29 cellular contexts compared by ENCODE assay signal in the genomic region with DNA sequence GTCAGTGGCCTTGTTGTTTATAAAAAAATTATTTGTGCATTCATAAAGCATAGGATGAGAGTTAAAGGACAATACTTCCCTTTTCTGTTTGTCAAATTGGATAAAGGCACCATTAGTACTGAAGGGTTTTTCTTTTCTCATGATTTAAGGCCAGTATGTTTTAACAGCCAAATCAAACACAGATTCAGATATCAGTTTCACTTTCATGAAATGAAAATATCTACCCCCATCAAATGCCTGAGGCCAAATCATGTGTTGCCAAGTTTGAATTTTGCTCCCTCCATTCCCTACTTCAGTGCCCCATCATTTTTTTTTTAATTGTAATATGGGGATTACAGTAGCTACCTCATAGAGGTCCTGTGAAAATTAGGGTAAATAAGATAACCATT.
DNase-seq lines count a peak whose midpoint lies in the region; FAIRE-seq and TF ChIP-seq lines count a peak whose summit lies in the region.
"Had no signal": no experiment of that assay in that cellular context is flagged by ENCODE, and none has a peak within 500 bp of the region (broad histone marks: within the 10 kb centered on the region; RNA-seq: fewer than 3 reads in every experiment).

No MANE protein-coding gene starts in this region.

- no peaks in the 10 kb centered on the region for H3F3A ChIP-seq in neural progenitor cell (ENCODE audit: low read depth)

- H3K9ac ChIP-seq in astrocyte (ENCODE audit: low read length) = no peak overlapping the region
- no peak overlapping the region for H3K9ac ChIP-seq in neural progenitor cell

- no peaks in the 10 kb centered on the region for H3K27me3 ChIP-seq in astrocyte (ENCODE audit: insufficient read depth, low read length)
- H3K27me3 ChIP-seq in neural progenitor cell = no peaks in the 10 kb centered on the region

- H3K4me1 ChIP-seq in astrocyte (ENCODE audit: insufficient read depth, low read length) = no peaks in the 10 kb centered on the region
- H3K4me1 ChIP-seq in neural progenitor cell = no peaks in the 10 kb centered on the region
- H3K4me1 ChIP-seq: tibial nerve had no signal

- no peaks in the 10 kb centered on the region for H3K9me3 ChIP-seq in astrocyte (ENCODE audit: insufficient read depth, low read depth, low read length)
- H3K9me3 ChIP-seq in neural progenitor cell (ENCODE audit: low read depth) = no peaks in the 10 kb centered on the region
- H3K9me3 ChIP-seq: tibial nerve had no signal

- H3K4me3 ChIP-seq in astrocyte (ENCODE audit: insufficient read depth, low read depth, low read length) = no peak overlapping the region
- H3K4me3 ChIP-seq in neural progenitor cell = no peak overlapping the region
- H3K4me3 ChIP-seq: coronary artery, GM23338, SK-N-MC, tibial nerve had no signal

- H3K4me1 Mint-ChIP-seq in astrocyte (ENCODE audit: low read depth, unreplicated experiment) (no peaks in the 10 kb centered on the region), neural progenitor cell (no peaks in the 10 kb centered on the region)
- H3K4me1 Mint-ChIP-seq: activated CD8-positive, alpha-beta memory T cell treated with anti-CD3 and anti-CD28 coated beads, Interleukin-2, amount 10 ng/mL, durations not matched to agents 7 days and 5 days; GM23338; immature natural killer cell had no signal

- H3K79me2 ChIP-seq in astrocyte (ENCODE audit: insufficient read depth, low read length) = no peaks in the 10 kb centered on the region
- H3K79me2 ChIP-seq in neural progenitor cell (ENCODE audit: low read depth) = no peaks in the 10 kb centered on the region

- H4K20me1 ChIP-seq in astrocyte (ENCODE audit: insufficient read depth, low read length) (no peaks in the 10 kb centered on the region), neural progenitor cell (ENCODE audit: low read depth) (no peaks in the 10 kb centered on the region)

- peak; percentile 5 for FAIRE-seq in astrocyte (lab: Jason Lieb, UNC)

- H3K27ac Mint-ChIP-seq in astrocyte (ENCODE audit: unreplicated experiment) (no peak overlapping the region), neural progenitor cell (no peak overlapping the region)
- H3K27ac Mint-ChIP-seq: activated CD8-positive, alpha-beta memory T cell treated with anti-CD3 and anti-CD28 coated beads, Interleukin-2, amount 10 ng/mL, durations not matched to agents 7 days and 5 days; GM23338; IgD-negative memory B cell; immature natural killer cell; nephron; T-helper 1 cell treated with Interleukin-12 subunit alpha and Interleukin-12 subunit beta and Interleukin-4 antibody, amounts not matched to agents 30 μg/mL and 1 μg/mL, for 36 hours had no signal

- H3K4me3 Mint-ChIP-seq in astrocyte (ENCODE audit: unreplicated experiment) = no peak overlapping the region
- H3K4me3 Mint-ChIP-seq in neural progenitor cell = no peak overlapping the region
- H3K4me3 Mint-ChIP-seq: activated CD8-positive, alpha-beta memory T cell treated with anti-CD3 and anti-CD28 coated beads, Interleukin-2, amount 10 ng/mL, durations not matched to agents 7 days and 5 days; GM23338; IgD-negative memory B cell; immature natural killer cell; nephron; T-helper 1 cell treated with Interleukin-12 subunit alpha and Interleukin-12 subunit beta and Interleukin-4 antibody, amounts not matched to agents 30 μg/mL and 1 μg/mL, for 36 hours had no signal

- H3K9me3 Mint-ChIP-seq in astrocyte (ENCODE audit: unreplicated experiment) (no peaks in the 10 kb centered on the region), neural progenitor cell (peaks cover 18% of the 10 kb centered on the region)
- H3K9me3 Mint-ChIP-seq: IgD-negative memory B cell; immature natural killer cell; nephron; T-helper 1 cell treated with Interleukin-12 subunit alpha and Interleukin-12 subunit beta and Interleukin-4 antibody, amounts not matched to agents 30 μg/mL and 1 μg/mL, for 36 hours had no signal

- no peak for TF ChIP-seq CTCF in astrocyte (IDR thresholded peaks at IDR 0.05; ENCODE audit: insufficient read depth, low read depth, low read length)
- TF ChIP-seq CTCF in neural progenitor cell (IDR thresholded peaks at IDR 0.05) = no peak

- no peaks in the 10 kb centered on the region for H3K36me3 ChIP-seq in astrocyte (ENCODE audit: insufficient read depth, low read length)
- H3K36me3 ChIP-seq in neural progenitor cell = no peaks in the 10 kb centered on the region
- H3K36me3 ChIP-seq: tibial nerve had no signal

- H3K36me3 Mint-ChIP-seq in astrocyte (ENCODE audit: low read depth, unreplicated experiment) (no peaks in the 10 kb centered on the region), neural progenitor cell (peaks cover 2% of the 10 kb centered on the region)
- H3K36me3 Mint-ChIP-seq: activated CD8-positive, alpha-beta memory T cell treated with anti-CD3 and anti-CD28 coated beads, Interleukin-2, amount 10 ng/mL, durations not matched to agents 7 days and 5 days; IgD-negative memory B cell; immature natural killer cell had no signal

- H3K4me2 ChIP-seq in astrocyte (ENCODE audit: low read length) (no peak overlapping the region), neural progenitor cell (no peak overlapping the region)
- H3K4me2 ChIP-seq: GM23338 had no signal

- H2AFZ ChIP-seq in astrocyte (ENCODE audit: low read depth, low read length) (no peak overlapping the region), neural progenitor cell (replicated peaks) (no peak overlapping the region)
- H2AFZ ChIP-seq: GM23338 had no signal

- H3K27me3 Mint-ChIP-seq in astrocyte (ENCODE audit: low read depth, unreplicated experiment) (no peaks in the 10 kb centered on the region), neural progenitor cell (ENCODE audit: insufficient read depth, low read depth) (peaks cover 2% of the 10 kb centered on the region)

- H3K27ac ChIP-seq in astrocyte (ENCODE audit: low read depth, low read length) (no peak overlapping the region), neural progenitor cell (no peak overlapping the region)
- H3K27ac ChIP-seq: coronary artery, SK-N-MC, tibial nerve had no signal

- DNase-seq in COLO829 (ENCODE audit: low spot score) (peak; percentile 47), NCI-H1417 (lab: John Stamatoyannopoulos, UW) (peak in 2 of 3 experiments; percentile 27 to 80), NCI-H2196 (lab: John Stamatoyannopoulos, UW; ENCODE audit: unreplicated experiment) (peak; percentile 10), astrocyte (ENCODE audit: low read depth) (no peak), NCI-H226 (no peak), neural progenitor cell (ENCODE audit: low spot score) (no peak), activated T-cell treated with anti-CD3 and anti-CD28 coated beads for 4 hours (no peak)
- DNase-seq: activated CD8-positive, alpha-beta memory T cell treated with anti-CD3 and anti-CD28 coated beads, Interleukin-2, amount 10 ng/mL, durations not matched to agents 7 days and 5 days; activated gamma-delta T cell treated with Interleukin-2 at 50 U/mL for 16 hours; activated T-cell treated with anti-CD3 and anti-CD28 coated beads, Interleukin-2, amount 50 U/mL, for 48 hours; C1 segment of cervical spinal cord; caudate nucleus; COR-L47; DND-41; effector CD8-positive, alpha-beta T cell; GF-D8; immature natural killer cell; left cardiac atrium; mammary epithelial cell; RPMI8226; stimulated activated CD4-positive, alpha-beta T cell treated with anti-CD3 and anti-CD28 coated beads, Interleukin-15, amount 100 ng/mL, for 24 hours; stimulated activated CD4-positive, alpha-beta T cell treated with anti-CD3 and anti-CD28 coated beads, Interleukin-4, amount 100 ng/mL, for 4 hours had no signal

Comparison
In these comparisons a context has a peak if more than half of its experiments do, and no peak if none do; other contexts are left out.
1. DNase-seq: peak in COLO829 (single experiment), NCI-H1417 (2 of 3) and NCI-H2196 (single experiment); none in astrocyte (single experiment), NCI-H226 (single experiment), neural progenitor cell (single experiment) and activated T-cell treated with anti-CD3 and anti-CD28 coated beads for 4 hours (single experiment).